ENCODE assay signal across 1 cellular context in genomic region chr5:151721812-151722391, GRCh38.
TF ChIP-seq lines count a peak whose summit lies in the region.

No MANE protein-coding gene starts in this region.

TF ChIP-seq in A549, 52 proteins besides CTCF, POLR2A, EP300 and RAD21 (continued from another document):
- TF ChIP-seq E2F6 (IDR thresholded peaks at IDR 0.05; ENCODE audit: borderline replicate concordance, low read depth) (no peak), FOSL2 (IDR thresholded peaks at IDR 0.05) (no peak), FOSL2 (CRISPR knock-in tag; IDR thresholded peaks at IDR 0.05) (no peak)
